ENCODE assay signal across 25 cellular contexts in genomic region chr9:32247173-32247572, GRCh38.
"Had no signal": no experiment of that assay in that cellular context is flagged by ENCODE, and none has a peak within 500 bp of the region (broad histone marks: within the 10 kb centered on the region; RNA-seq: fewer than 3 reads in every experiment).

No MANE protein-coding gene starts in this region.

- H3K9ac ChIP-seq: KMS-11 had no signal

- H3K4me2 ChIP-seq: KMS-11 had no signal

- H3K4me3 ChIP-seq: cardiac muscle cell, SK-N-MC had no signal

- H3K36me3 ChIP-seq: cardiac muscle cell had no signal

- H3K27me3 ChIP-seq: cardiac muscle cell had no signal

- DNase-seq: activated B cell treated with CpG ODN at 0.5 μM for 24 hours; activated CD4-positive, alpha-beta T cell treated with anti-CD3 and anti-CD28 coated beads for 1 hour; activated CD4-positive, alpha-beta T cell treated with anti-CD3 and anti-CD28 coated beads, Interleukin-2, amount 10 ng/mL, durations not matched to agents 24 days and 14 days; activated CD4-positive, alpha-beta T cell treated with anti-CD3 and anti-CD28 coated beads, Interleukin-2, amount 50 U/mL, for 48 hours; activated CD8-positive, alpha-beta memory T cell treated with anti-CD3 and anti-CD28 coated beads, Interleukin-2, amount 10 ng/mL, durations not matched to agents 7 days and 5 days; activated effector memory CD4-positive, alpha-beta T cell treated with anti-CD3 and anti-CD28 coated beads, Interleukin-2, amount 50 U/mL, for 16 hours; activated naive CD4-positive, alpha-beta T cell treated with Interleukin-2 at 50 U/mL for 16 hours; activated naive CD8-positive, alpha-beta T cell treated with anti-CD3 and anti-CD28 coated beads, Interleukin-2, amount 50 U/mL, for 24 hours; activated T-cell treated with anti-CD3 and anti-CD28 coated beads, Interleukin-2, amount 50 U/mL, for 24 hours; NCI-H1092; NCI-H1417; NCI-H1930; NCI-H2171; NCI-H2227 treated with DMSO at 0.1 percent for 48 hours; NCI-H446 treated with DMSO at 0.1 percent for 48 hours; NCI-H524 treated with DMSO at 0.1 percent for 48 hours; NCI-H82; OCI-M1; RPMI8226; T-cell; T-helper 2 cell; T1000 had no signal

- H3K27ac ChIP-seq: cardiac muscle cell, KMS-11, SK-N-MC had no signal
